Comparison of ENCODE assay signal across 24 cellular contexts in the genomic region with DNA sequence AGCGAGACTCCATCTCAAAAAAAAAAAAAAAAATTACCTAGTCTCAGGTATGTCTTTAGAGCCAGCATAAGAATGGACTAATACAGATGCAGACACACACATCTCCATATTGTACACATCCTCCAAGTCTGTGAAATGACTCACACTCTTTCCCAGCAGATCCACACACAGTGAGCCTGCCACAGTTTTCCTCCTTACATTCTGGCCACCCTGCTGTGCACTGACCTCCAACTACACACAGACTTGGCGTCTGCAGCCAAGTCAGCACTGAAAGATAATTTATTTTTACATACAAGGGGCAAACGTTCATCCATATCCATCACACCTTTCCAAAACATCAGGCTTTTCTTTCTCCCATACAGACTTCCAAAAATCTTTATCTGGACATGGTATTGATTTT.
DNase-seq lines count a peak whose midpoint lies in the region; ATAC-seq, FAIRE-seq and TF ChIP-seq lines count a peak whose summit lies in the region.
"Had no signal": no experiment of that assay in that cellular context is flagged by ENCODE, and none has a peak within 500 bp of the region (broad histone marks: within the 10 kb centered on the region; RNA-seq: fewer than 3 reads in every experiment).

No MANE protein-coding gene starts in this region.

- peaks cover 15% of the 10 kb centered on the region for H3K36me3 Mint-ChIP-seq in WTC11
- H3K36me3 Mint-ChIP-seq: stimulated activated naive B cell treated with anti-CD40 and anti-IgM and Interleukin-4, amounts not matched to agents 10 μg/mL and 1 μg/mL and 100 μg/mL, for 72 hours had no signal

- TF ChIP-seq POLR2A in HepG2 (IDR thresholded peaks at IDR 0.05; ENCODE audit: insufficient read depth in 1 of 2, low read depth in 2 of 2, low read length in 2 of 2) (no peak), right lobe of liver (IDR thresholded peaks at IDR 0.05) (no peak), testis (IDR thresholded peaks at IDR 0.05) (no peak)

- no peaks in the 10 kb centered on the region for H3K27me3 Mint-ChIP-seq in WTC11 (ENCODE audit: low read depth)
- H3K27me3 Mint-ChIP-seq: activated naive CD8-positive, alpha-beta T cell treated with anti-CD3 and anti-CD28 coated beads, Interleukin-2, amount 50 U/mL, for 24 hours; stimulated activated naive B cell treated with anti-CD40 and anti-IgM and Interleukin-4, amounts not matched to agents 10 μg/mL and 1 μg/mL and 100 μg/mL, for 72 hours had no signal

- BruUV-seq in HepG2 (replicated peaks; lab: Mats Ljungman, UMichigan), result no TSS peak

- peaks cover 28% of the 10 kb centered on the region for H3K9me3 Mint-ChIP-seq in WTC11

- TF ChIP-seq CTCF in HepG2 (CRISPR knock-in tag; IDR thresholded peaks at IDR 0.05) (no peak), right lobe of liver (IDR thresholded peaks at IDR 0.05) (no peak), WTC11 (IDR thresholded peaks at IDR 0.05) (no peak), testis (IDR thresholded peaks at IDR 0.05) (no peak)

- ATAC-seq in HepG2 (peak; percentile 35; the same call in 2 of the 3 replicates), right lobe of liver (no peak), WTC11 (peak; percentile 27), left colon (no peak), SK-N-SH treated with all-trans-retinoic acid at 6 μM for 48 hours (no peak), HG03469 (IDR thresholded peaks at IDR 0.05; ENCODE audit: unreplicated experiment) (no peak)
- ATAC-seq: activated naive CD8-positive, alpha-beta T cell treated with anti-CD3 and anti-CD28 coated beads, Interleukin-2, amount 50 U/mL, for 24 hours; HCT116; sciatic nerve; stimulated activated naive B cell treated with anti-CD40 and anti-IgM and Interleukin-4, amounts not matched to agents 10 μg/mL and 1 μg/mL and 100 μg/mL, for 72 hours had no signal

- H3K36me3 ChIP-seq in HepG2 (replicated peaks in 1 of 2; ENCODE audit: control insufficient read depth in 1 of 2, insufficient read depth in 2 of 2, low read length in 2 of 2) (no peaks in the 10 kb centered on the region), right lobe of liver (no peaks in the 10 kb centered on the region), testis (ENCODE audit: low read depth, missing control alignments) (no peaks in the 10 kb centered on the region)
- H3K36me3 ChIP-seq: esophagus squamous epithelium had no signal

- no peak overlapping the region for H3K4me3 ChIP-seq in HepG2 (replicated peaks in 1 of 3; ENCODE audit: insufficient read depth in 1 of 3, low read depth in 2 of 3, low read length in 3 of 3)
- no peak overlapping the region for H3K4me3 ChIP-seq in right lobe of liver
- H3K4me3 ChIP-seq in testis, result no peak overlapping the region
- H3K4me3 ChIP-seq: esophagus squamous epithelium had no signal

- TF ChIP-seq EP300 in HepG2 (IDR thresholded peaks at IDR 0.05; ENCODE audit: low read depth in 2 of 2, low read length in 2 of 2) (no peak), HepG2 (CRISPR knock-in tag; IDR thresholded peaks at IDR 0.05; ENCODE audit: borderline replicate concordance) (no peak)

- H3K4me2 ChIP-seq in HepG2 (ENCODE audit: low read depth, low read length), result no peak overlapping the region

- POLR2A ChIA-PET in HepG2 (lab: Yijun Ruan, JAX) (no interaction called here), WTC11 (lab: Charles Lee) (no interaction called here)

- no peak overlapping the region for H3K4me3 Mint-ChIP-seq in WTC11
- H3K4me3 Mint-ChIP-seq: activated naive CD8-positive, alpha-beta T cell treated with anti-CD3 and anti-CD28 coated beads, Interleukin-2, amount 50 U/mL, for 24 hours; stimulated activated naive B cell treated with anti-CD40 and anti-IgM and Interleukin-4, amounts not matched to agents 10 μg/mL and 1 μg/mL and 100 μg/mL, for 72 hours had no signal

- 24% methylated on average over 3 of the region's 3 CpGs for WGBS in HepG2 (ENCODE audit: low lambda C conversion rate)
- 56% methylated on average over 3 of the region's 3 CpGs for WGBS in right lobe of liver (ENCODE audit: insufficient coverage, low coverage, low lambda C conversion rate, missing lambda C conversion rate)
- WGBS in testis, 2 donors, result 61 to 62% methylated on average over 3 of the region's 3 CpGs

- CTCF ChIA-PET in HepG2 (lab: Yijun Ruan, JAX; ENCODE audit: low intra/inter-chr PET ratio, low total read pairs) (no interaction called here), WTC11 (lab: Charles Lee) (interaction anchor here (0.7 kb wide), 1 partner anchor 226 kb away, joined by 3 read pairs; no protein-coding TSS in a partner anchor)

- H2AFZ ChIP-seq in HepG2 (ENCODE audit: low read length), result no peak overlapping the region

- in situ Hi-C loops in HepG2 (cut with HindIII; ENCODE audit: extremely low pct_ligation_motif_present, low pct_unique_long_range_greater_than_20kb), result no loop called here

- H3K4me1 Mint-ChIP-seq in WTC11, result peaks cover 33% of the 10 kb centered on the region
- H3K4me1 Mint-ChIP-seq: activated naive CD8-positive, alpha-beta T cell treated with anti-CD3 and anti-CD28 coated beads, Interleukin-2, amount 50 U/mL, for 24 hours; stimulated activated naive B cell treated with anti-CD40 and anti-IgM and Interleukin-4, amounts not matched to agents 10 μg/mL and 1 μg/mL and 100 μg/mL, for 72 hours had no signal

- H3K27me3 ChIP-seq in HepG2 (ENCODE audit: control insufficient read depth in 1 of 2, insufficient read depth in 2 of 2, low read length in 2 of 2), result no peaks in the 10 kb centered on the region
- H3K27me3 ChIP-seq in right lobe of liver, result no peaks in the 10 kb centered on the region
- H3K27me3 ChIP-seq in testis, result no peaks in the 10 kb centered on the region
- H3K27me3 ChIP-seq: esophagus squamous epithelium had no signal

- no peak for DNase-seq in HepG2 (ENCODE audit: low spot score)
- DNase-seq in right lobe of liver, result no peak
- DNase-seq in WTC11 (ENCODE audit: low spot score), result peak; percentile 26
- peak; percentile 19 for DNase-seq in glomerular visceral epithelial cell (ENCODE audit: extremely low spot score)
- peak; percentile 46 for DNase-seq in testis
- no peak for DNase-seq in left colon
- DNase-seq: activated CD4-positive, alpha-beta T cell treated with anti-CD3 and anti-CD28 coated beads, Interleukin-2, amount 50 U/mL, for 1 hour; activated naive CD8-positive, alpha-beta T cell treated with anti-CD3 and anti-CD28 coated beads, Interleukin-2, amount 50 U/mL, for 24 hours; activated T-cell treated with anti-CD3 and anti-CD28 coated beads, Interleukin-2, amount 50 U/mL, for 48 hours; Calu3; cortex of kidney; esophagus squamous epithelium; MM.1S; NCI-H2081; SHP77 treated with DMSO at 0.1 percent for 48 hours; stimulated activated naive B cell treated with anti-CD40 and anti-IgM and Interleukin-4, amounts not matched to agents 10 μg/mL and 1 μg/mL and 100 μg/mL, for 72 hours; T1000 had no signal

- H3K9me3 ChIP-seq in HepG2 (ENCODE audit: low read length) (no peaks in the 10 kb centered on the region), right lobe of liver (no peaks in the 10 kb centered on the region), testis (no peaks in the 10 kb centered on the region)

- no peak overlapping the region for H3K9ac ChIP-seq in HepG2 (ENCODE audit: insufficient read depth, low read depth, low read length)

- no peaks in the 10 kb centered on the region for H3K79me2 ChIP-seq in HepG2 (ENCODE audit: insufficient read depth, low read length)

- no peak for FAIRE-seq in HepG2 (lab: Jason Lieb, UNC)
- FAIRE-seq: A204.1, urothelium cell line had no signal

- TF ChIP-seq RAD21 in HepG2 (CRISPR knock-in tag; IDR thresholded peaks at IDR 0.05), result no peak

- H3K27ac Mint-ChIP-seq in WTC11, result peak overlapping the region; percentile 83
- H3K27ac Mint-ChIP-seq: activated naive CD8-positive, alpha-beta T cell treated with anti-CD3 and anti-CD28 coated beads, Interleukin-2, amount 50 U/mL, for 24 hours; stimulated activated naive B cell treated with anti-CD40 and anti-IgM and Interleukin-4, amounts not matched to agents 10 μg/mL and 1 μg/mL and 100 μg/mL, for 72 hours had no signal

- H3K27ac ChIP-seq in HepG2 (ENCODE audit: extremely low read length, insufficient read depth, low read length) (no peak overlapping the region), right lobe of liver (no peak overlapping the region), testis (peak overlapping the region; percentile 32 to 67)
- H3K27ac ChIP-seq: esophagus squamous epithelium, HL-60 had no signal

- H4K20me1 ChIP-seq in HepG2 (ENCODE audit: insufficient read depth, low read length), result no peaks in the 10 kb centered on the region

- H3K4me1 ChIP-seq in HepG2 (ENCODE audit: insufficient read depth, low read length) (no peaks in the 10 kb centered on the region), right lobe of liver (no peaks in the 10 kb centered on the region), testis (peaks cover 5% of the 10 kb centered on the region)

- intact Hi-C loops in HepG2 (cut with micrococcal nuclease; ENCODE audit: unreplicated experiment) (no loop called here), right lobe of liver (cut with DNase I) (no loop called here), testis (cut with DNase I; ENCODE audit: low total_unique reads) (no loop called here), left colon (cut with DNase I, micrococcal nuclease) (no loop called here)

TF ChIP-seq in HepG2, 621 proteins besides CTCF, POLR2A, EP300 and RAD21 (continues in another document):
- no peak for TF ChIP-seq HDAC2 (CRISPR knock-in tag; IDR thresholded peaks at IDR 0.05)
- TF ChIP-seq FOXJ3 (CRISPR knock-in tag; IDR thresholded peaks at IDR 0.05; ENCODE audit: borderline replicate concordance), result no peak
- TF ChIP-seq MYC (CRISPR knock-in tag; IDR thresholded peaks at IDR 0.05; ENCODE audit: borderline replicate concordance), result no peak
- TF ChIP-seq ZNF143 (CRISPR knock-in tag; IDR thresholded peaks at IDR 0.05), result no peak
- TF ChIP-seq IRF2 (CRISPR knock-in tag; IDR thresholded peaks at IDR 0.05), result no peak
- TF ChIP-seq ZNF724P (CRISPR knock-in tag; IDR thresholded peaks at IDR 0.05; ENCODE audit: borderline replicate concordance), result no peak

TF ChIP-seq in WTC11, 78 proteins besides CTCF, POLR2A, EP300 and RAD21 (continues in another document):
- TF ChIP-seq, protein P1, sequence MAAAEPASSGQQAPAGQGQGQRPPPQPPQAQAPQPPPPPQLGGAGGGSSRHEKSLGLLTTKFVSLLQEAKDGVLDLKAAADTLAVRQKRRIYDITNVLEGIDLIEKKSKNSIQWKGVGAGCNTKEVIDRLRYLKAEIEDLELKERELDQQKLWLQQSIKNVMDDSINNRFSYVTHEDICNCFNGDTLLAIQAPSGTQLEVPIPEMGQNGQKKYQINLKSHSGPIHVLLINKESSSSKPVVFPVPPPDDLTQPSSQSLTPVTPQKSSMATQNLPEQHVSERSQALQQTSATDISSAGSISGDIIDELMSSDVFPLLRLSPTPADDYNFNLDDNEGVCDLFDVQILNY (CRISPR knock-in tag; IDR thresholded peaks at IDR 0.05), result no peak

TF ChIP-seq in SK-N-SH treated with all-trans-retinoic acid at 6 μM for 48 hours, 23 proteins besides CTCF, POLR2A, EP300 and RAD21 (continues in another document):
- no peak for TF ChIP-seq BACH2 (CRISPR knock-in tag; IDR thresholded peaks at IDR 0.05; ENCODE audit: borderline replicate concordance)

Comparison
In these comparisons a context has a peak if more than half of its experiments do, and no peak if none do; other contexts are left out.
1. ATAC-seq: peak in HepG2 (single experiment) and WTC11 (single experiment); none in right lobe of liver (0 of 4), left colon (single experiment), SK-N-SH treated with all-trans-retinoic acid at 6 μM for 48 hours (single experiment) and HG03469 (single experiment).
2. DNase-seq: peak in WTC11 (single experiment), glomerular visceral epithelial cell (single experiment) and testis (single experiment); none in HepG2 (single experiment), right lobe of liver (0 of 3) and left colon (0 of 2).
3. H3K27ac ChIP-seq: peak in testis (2 of 2); none in HepG2 (single experiment) and right lobe of liver (0 of 3).